ENCODE assay signal across 1 cellular context in the genomic region with DNA sequence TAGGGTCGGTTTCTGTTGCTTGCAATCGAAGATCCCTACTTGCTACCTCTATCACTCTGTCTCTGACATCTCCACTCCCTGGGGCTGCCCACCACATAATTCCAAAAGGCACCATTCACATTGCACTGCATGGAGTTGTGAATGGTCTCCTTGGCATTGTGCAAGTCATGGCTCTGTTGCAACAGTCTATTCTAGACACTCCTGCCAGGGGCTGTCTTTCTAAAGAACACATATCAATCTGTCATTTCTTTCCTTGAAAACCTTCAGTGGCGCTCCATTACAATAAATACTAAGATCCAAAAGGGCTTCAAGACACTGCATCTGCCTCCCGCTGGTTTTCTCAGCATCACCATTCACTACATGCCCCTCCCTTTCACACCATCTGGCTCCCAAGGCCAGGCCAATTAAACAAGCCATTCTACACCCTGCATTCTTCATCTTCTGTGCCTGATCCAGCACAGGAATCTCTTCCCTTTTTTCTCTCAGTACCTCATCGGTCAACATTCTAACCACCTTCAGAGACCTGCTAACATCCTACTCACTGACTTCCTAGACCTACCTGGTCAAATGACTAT.
TF ChIP-seq lines count a peak whose summit lies in the region.

No MANE protein-coding gene starts in this region.

TF ChIP-seq in HepG2, 621 proteins besides CTCF, POLR2A, EP300 and RAD21 (continued from another document):
- no peak for TF ChIP-seq ZBTB2 (CRISPR knock-in tag; IDR thresholded peaks at IDR 0.05; ENCODE audit: low read depth)
